In the genomic region with DNA sequence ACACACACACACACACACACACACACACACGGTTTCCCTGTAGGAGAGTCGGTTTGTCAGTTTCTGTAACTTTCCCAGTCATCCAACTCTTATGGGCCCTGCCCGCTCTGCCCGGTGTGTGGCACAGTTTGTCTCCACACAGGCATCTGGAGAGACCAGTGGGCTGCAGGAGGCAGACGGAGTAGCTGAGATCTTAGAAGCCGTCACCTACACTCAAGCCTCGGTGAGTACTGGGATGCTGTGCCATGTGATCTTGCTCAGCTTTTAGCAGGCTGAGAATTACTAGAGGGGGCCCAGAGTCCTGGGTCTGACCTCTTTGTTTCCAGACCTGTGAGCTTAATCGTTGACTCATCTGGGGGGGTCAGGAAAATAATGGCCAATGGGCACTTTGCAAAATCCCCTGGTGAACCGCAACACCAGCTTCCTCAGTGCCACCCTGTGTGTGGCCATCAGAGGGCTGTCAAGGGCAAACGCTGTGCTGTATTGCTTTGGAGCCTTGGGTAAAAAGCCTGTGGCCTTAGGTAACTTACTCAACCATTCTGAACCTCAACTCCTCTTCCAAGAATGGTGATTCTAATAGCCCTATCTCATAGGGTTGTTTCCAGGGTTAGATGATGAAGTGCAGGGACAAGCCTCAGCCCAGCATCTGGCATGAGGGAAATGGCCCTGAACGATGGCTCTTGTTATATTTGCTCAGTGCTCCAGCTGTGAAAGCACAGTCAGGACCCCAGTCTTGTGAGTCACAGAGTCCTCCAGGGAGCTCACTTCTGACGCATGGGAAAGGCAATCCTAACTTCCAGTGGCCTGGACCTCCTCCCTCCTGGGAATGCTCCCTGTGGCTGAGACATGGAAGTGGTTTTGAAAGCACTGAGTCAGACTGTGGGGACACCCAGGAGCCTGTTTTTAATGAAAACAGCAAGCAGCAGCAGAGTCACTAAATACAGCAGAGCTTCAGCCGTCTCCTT, we compare ENCODE assay signal across 7 cellular contexts. TPM values are rescaled to one million over a fixed set of nuclear protein-coding genes. Genes with fewer than 3 reads are reported as not detected.
DNase-seq lines count a peak whose midpoint lies in the region; ATAC-seq and TF ChIP-seq lines count a peak whose summit lies in the region.

No MANE protein-coding gene starts in this region.

- H3K9me3 ChIP-seq in hepatocyte (ENCODE audit: low read depth): no peaks in the 10 kb centered on the region
- no peaks in the 10 kb centered on the region for H3K9me3 ChIP-seq in transverse colon

- no peaks in the 10 kb centered on the region for H4K20me1 ChIP-seq in hepatocyte (ENCODE audit: insufficient read depth, poor library complexity, severe bottlenecking)

- H3K4me3 ChIP-seq in hepatocyte: no peak overlapping the region
- no peak overlapping the region for H3K4me3 ChIP-seq in transverse colon

- POLR2A ChIA-PET in activated CD4-positive, alpha-beta T cell treated with anti-CD3 and anti-CD28 coated beads for 36 hours (lab: Charles Lee): no interaction called here

- TF ChIP-seq CTCF in hepatocyte (IDR thresholded peaks at IDR 0.05; ENCODE audit: poor library complexity) (no peak), transverse colon (IDR thresholded peaks at IDR 0.05) (no peak)

- no peaks in the 10 kb centered on the region for H3K9me2 ChIP-seq in hepatocyte (replicated peaks; ENCODE audit: insufficient read depth)

- DNase-seq in HS-27A (ENCODE audit: low read depth) (peak; percentile 97), hepatocyte (ENCODE audit: low spot score) (peak; percentile 71), transverse colon (peak; percentile 47), midbrain (lab: John Stamatoyannopoulos, UW) (no peak)
- DNase-seq in activated CD8-positive, alpha-beta memory T cell treated with anti-CD3 and anti-CD28 coated beads, Interleukin-2, amount 10 ng/mL, durations not matched to agents 7 days and 5 days: peak; percentile 32
- DNase-seq in activated CD4-positive, alpha-beta T cell treated with anti-CD3 and anti-CD28 coated beads for 36 hours: no peak

- H3K4me3 Mint-ChIP-seq in activated CD8-positive, alpha-beta memory T cell treated with anti-CD3 and anti-CD28 coated beads, Interleukin-2, amount 10 ng/mL, durations not matched to agents 7 days and 5 days: no peak overlapping the region
- H3K4me3 Mint-ChIP-seq in activated CD4-positive, alpha-beta T cell treated with anti-CD3 and anti-CD28 coated beads for 36 hours: no peak overlapping the region

- intact Hi-C loops in transverse colon (cut with DNase I; ENCODE audit: low total_unique reads): no loop called here
- intact Hi-C loops in activated CD4-positive, alpha-beta T cell treated with anti-CD3 and anti-CD28 coated beads for 36 hours (cut with DNase I, micrococcal nuclease): no loop called here

- TF ChIP-seq POLR2A in transverse colon (IDR thresholded peaks at IDR 0.05): no peak

- no peaks in the 10 kb centered on the region for H3K9me3 Mint-ChIP-seq in activated CD8-positive, alpha-beta memory T cell treated with anti-CD3 and anti-CD28 coated beads, Interleukin-2, amount 10 ng/mL, durations not matched to agents 7 days and 5 days (ENCODE audit: low read depth)
- H3K9me3 Mint-ChIP-seq in activated CD4-positive, alpha-beta T cell treated with anti-CD3 and anti-CD28 coated beads for 36 hours (ENCODE audit: low read depth): no peaks in the 10 kb centered on the region

- no peak overlapping the region for H3K4me2 ChIP-seq in hepatocyte

- H3K4me1 Mint-ChIP-seq in activated CD8-positive, alpha-beta memory T cell treated with anti-CD3 and anti-CD28 coated beads, Interleukin-2, amount 10 ng/mL, durations not matched to agents 7 days and 5 days: peaks cover 12% of the 10 kb centered on the region
- H3K4me1 Mint-ChIP-seq in activated CD4-positive, alpha-beta T cell treated with anti-CD3 and anti-CD28 coated beads for 36 hours: peaks cover 7% of the 10 kb centered on the region

- no peaks in the 10 kb centered on the region for H3K27me3 ChIP-seq in hepatocyte
- H3K27me3 ChIP-seq in transverse colon: no peaks in the 10 kb centered on the region

- CTCF ChIA-PET in activated CD8-positive, alpha-beta memory T cell treated with anti-CD3 and anti-CD28 coated beads, Interleukin-2, amount 10 ng/mL, durations not matched to agents 7 days and 5 days (lab: Charles Lee): interaction anchor here (0.6 to 6.9 kb wide), 5 partner anchors 9 to 157 kb away, joined by 3 to 30 read pairs (median 5); no protein-coding TSS in a partner anchor
- CTCF ChIA-PET in activated CD4-positive, alpha-beta T cell treated with anti-CD3 and anti-CD28 coated beads for 36 hours (lab: Charles Lee): interaction anchor here (0.6 to 2.8 kb wide), 6 partner anchors 9 to 841 kb away, joined by 3 to 16 read pairs (median 4); no protein-coding TSS in a partner anchor

- in situ Hi-C loops in transverse colon (cut with MboI; ENCODE audit: low pct_ligation_motif_present in 1 of 4, low pct_unique_long_range_greater_than_20kb in 1 of 4, low sequenced_read_pairs in 3 of 4): loop anchor here in 1 of 4 donors (25.0 kb wide), 1 partner anchor 127 kb away; no protein-coding TSS in a partner anchor

- H3K4me1 ChIP-seq in hepatocyte (ENCODE audit: insufficient read depth) (no peaks in the 10 kb centered on the region), transverse colon (peaks cover 0 to 31% (median 12%) of the 10 kb centered on the region in 4 donors)

- no peak overlapping the region for H3K27ac Mint-ChIP-seq in activated CD8-positive, alpha-beta memory T cell treated with anti-CD3 and anti-CD28 coated beads, Interleukin-2, amount 10 ng/mL, durations not matched to agents 7 days and 5 days
- H3K27ac Mint-ChIP-seq in activated CD4-positive, alpha-beta T cell treated with anti-CD3 and anti-CD28 coated beads for 36 hours: no peak overlapping the region

- no peaks in the 10 kb centered on the region for H3K79me2 ChIP-seq in hepatocyte

- no peaks in the 10 kb centered on the region for H3K36me3 Mint-ChIP-seq in activated CD8-positive, alpha-beta memory T cell treated with anti-CD3 and anti-CD28 coated beads, Interleukin-2, amount 10 ng/mL, durations not matched to agents 7 days and 5 days
- no peaks in the 10 kb centered on the region for H3K36me3 Mint-ChIP-seq in activated CD4-positive, alpha-beta T cell treated with anti-CD3 and anti-CD28 coated beads for 36 hours (ENCODE audit: low read depth)

- ATAC-seq in activated CD8-positive, alpha-beta memory T cell treated with anti-CD3 and anti-CD28 coated beads, Interleukin-2, amount 10 ng/mL, durations not matched to agents 7 days and 5 days: peak; percentile 47
- ATAC-seq in HG02759 (IDR thresholded peaks at IDR 0.05; ENCODE audit: unreplicated experiment): no peak
- no peak for ATAC-seq in activated CD4-positive, alpha-beta T cell treated with anti-CD3 and anti-CD28 coated beads for 36 hours

- H3K27ac ChIP-seq in hepatocyte (peak overlapping the region; percentile 47), transverse colon (peak overlapping the region; percentile 44 to 73 (median 67))

- TF ChIP-seq EP300 in transverse colon (IDR thresholded peaks at IDR 0.05; ENCODE audit: low read depth): no peak

- peaks cover under 1% of the 10 kb centered on the region for H3K27me3 Mint-ChIP-seq in activated CD8-positive, alpha-beta memory T cell treated with anti-CD3 and anti-CD28 coated beads, Interleukin-2, amount 10 ng/mL, durations not matched to agents 7 days and 5 days
- H3K27me3 Mint-ChIP-seq in activated CD4-positive, alpha-beta T cell treated with anti-CD3 and anti-CD28 coated beads for 36 hours: no peaks in the 10 kb centered on the region

- H3K36me3 ChIP-seq in hepatocyte (replicated peaks; ENCODE audit: insufficient read depth, low read depth): no peaks in the 10 kb centered on the region
- H3K36me3 ChIP-seq in transverse colon: no peaks in the 10 kb centered on the region

- no peak overlapping the region for H2AFZ ChIP-seq in hepatocyte

- 75% methylated on average over 13 of the region's 13 CpGs for WGBS in hepatocyte (ENCODE audit: low lambda C conversion rate, missing lambda C conversion rate)
- WGBS in transverse colon (ENCODE audit: low coverage in 1 of 2), 2 donors: 50 to 79% methylated on average over 2 to 11 of the region's 13 CpGs

RNA-seq across cellular contexts. Expression of a gene that starts 45.6 kb away (rescaled TPM):
- total RNA-seq in activated CD8-positive, alpha-beta memory T cell treated with anti-CD3 and anti-CD28 coated beads, Interleukin-2, amount 10 ng/mL, durations not matched to agents 7 days and 5 days: under 1 TPM; 0.45 to 0.53 TPM
- total RNA-seq in hepatocyte (105 and 106 TPM in 2 replicates), transverse colon (10 to 100 TPM in 2 of 4 donors, 1 to 10 TPM in 2; 4.6 to 51.9 (median 10.7) TPM)
- polyA plus RNA-seq in hepatocyte: 87.2 and 97.6 TPM in 2 replicates
- not detected for total RNA-seq in activated CD4-positive, alpha-beta T cell treated with anti-CD3 and anti-CD28 coated beads for 36 hours

Comparison
In these comparisons a context has a peak if more than half of its experiments do, and no peak if none do; other contexts are left out.
1. DNase-seq: peak in HS-27A (single experiment), activated CD8-positive, alpha-beta memory T cell treated with anti-CD3 and anti-CD28 coated beads, Interleukin-2, amount 10 ng/mL, durations not matched to agents 7 days and 5 days (single experiment), hepatocyte (single experiment) and transverse colon (single experiment); none in midbrain (single experiment) and activated CD4-positive, alpha-beta T cell treated with anti-CD3 and anti-CD28 coated beads for 36 hours (single experiment).